22 cellular contexts compared by ENCODE assay signal in genomic region chr7:132639983-132640382, GRCh38.
DNase-seq lines count a peak whose midpoint lies in the region; ATAC-seq and TF ChIP-seq lines count a peak whose summit lies in the region.
"Had no signal": no experiment of that assay in that cellular context is flagged by ENCODE, and none has a peak within 500 bp of the region (broad histone marks: within the 10 kb centered on the region; RNA-seq: fewer than 3 reads in every experiment).

No MANE protein-coding gene starts in this region.

- no peaks in the 10 kb centered on the region for H3K79me2 ChIP-seq in hepatocyte

- no peak overlapping the region for H3K4me3 ChIP-seq in BE2C (ENCODE audit: low read depth, low read length)
- no peak overlapping the region for H3K4me3 ChIP-seq in hepatocyte
- H3K4me3 ChIP-seq in tibial nerve, result no peak overlapping the region
- H3K4me3 ChIP-seq: A549, BLaER1, GM12878 had no signal

- no peaks in the 10 kb centered on the region for H3K27me3 ChIP-seq in BE2C
- no peaks in the 10 kb centered on the region for H3K27me3 ChIP-seq in hepatocyte
- H3K27me3 ChIP-seq in tibial nerve, result no peaks in the 10 kb centered on the region
- H3K27me3 ChIP-seq: BLaER1 had no signal

- TF ChIP-seq CTCF in BE2C (IDR thresholded peaks at IDR 0.05; ENCODE audit: low read depth, low read length) (no peak), hepatocyte (IDR thresholded peaks at IDR 0.05; ENCODE audit: poor library complexity) (no peak), tibial nerve (IDR thresholded peaks at IDR 0.05) (no peak)

- no peak overlapping the region for H2AFZ ChIP-seq in hepatocyte

- no peaks in the 10 kb centered on the region for H4K20me1 ChIP-seq in hepatocyte (ENCODE audit: insufficient read depth, poor library complexity, severe bottlenecking)
- H4K20me1 ChIP-seq: BLaER1 had no signal

- no peak overlapping the region for H3K4me2 ChIP-seq in hepatocyte
- H3K4me2 ChIP-seq: A549, BLaER1 had no signal

- H3K27ac ChIP-seq in hepatocyte, result no peak overlapping the region
- H3K27ac ChIP-seq in tibial nerve, result no peak overlapping the region
- H3K27ac ChIP-seq: 22Rv1, A549, BLaER1 had no signal

- ATAC-seq in HG02852 (IDR thresholded peaks at IDR 0.05; ENCODE audit: unreplicated experiment), result no peak
- ATAC-seq: A549, GM12878 had no signal

- TF ChIP-seq EP300 in tibial nerve (IDR thresholded peaks at IDR 0.05), result no peak

- no peaks in the 10 kb centered on the region for H3K36me3 ChIP-seq in BE2C
- no peaks in the 10 kb centered on the region for H3K36me3 ChIP-seq in hepatocyte (replicated peaks; ENCODE audit: insufficient read depth, low read depth)
- H3K36me3 ChIP-seq in tibial nerve, result no peaks in the 10 kb centered on the region
- H3K36me3 ChIP-seq: BLaER1 had no signal

- WGBS in hepatocyte (ENCODE audit: low lambda C conversion rate, missing lambda C conversion rate), result 84% methylated on average over 5 of the region's 5 CpGs
- WGBS in tibial nerve, 2 donors, result 80 to 85% methylated on average over 5 of the region's 5 CpGs

- no peaks in the 10 kb centered on the region for H3K9me3 ChIP-seq in BE2C
- H3K9me3 ChIP-seq in hepatocyte (ENCODE audit: low read depth), result no peaks in the 10 kb centered on the region
- no peaks in the 10 kb centered on the region for H3K9me3 ChIP-seq in tibial nerve
- H3K9me3 ChIP-seq: A549, BLaER1 had no signal

- no peaks in the 10 kb centered on the region for H3K9me2 ChIP-seq in hepatocyte (replicated peaks; ENCODE audit: insufficient read depth)

- TF ChIP-seq POLR2A in tibial nerve (IDR thresholded peaks at IDR 0.05), result no peak

- H3K4me1 ChIP-seq in BE2C (peaks cover 8% of the 10 kb centered on the region), hepatocyte (ENCODE audit: insufficient read depth) (no peaks in the 10 kb centered on the region), tibial nerve (no peaks in the 10 kb centered on the region)
- H3K4me1 ChIP-seq: A549, BLaER1 had no signal

- peak; percentile 10 for DNase-seq in DMS 273 (lab: John Stamatoyannopoulos, UW; ENCODE audit: unreplicated experiment)
- no peak for DNase-seq in DMS 273 treated with DMSO at 0.1 percent for 48 hours (lab: John Stamatoyannopoulos, UW)
- DNase-seq in BE2C, result peak; percentile 67
- peak; percentile 20 for DNase-seq in hepatocyte (ENCODE audit: low spot score)
- no peak for DNase-seq in tibial nerve (ENCODE audit: low spot score in 2 of 2)
- DNase-seq: AML-193; C1 segment of cervical spinal cord; CD4-positive, alpha-beta memory T cell; CD4-positive, CD25-positive, alpha-beta regulatory T cell; CD8-positive, alpha-beta memory T cell; COR-L47; DMS153; DMS53; DMS79; DND-41; EL; GDM1 had no signal

Comparison
In these comparisons a context has a peak if more than half of its experiments do, and no peak if none do; other contexts are left out.
1. DNase-seq: peak in DMS 273 (single experiment), BE2C (single experiment) and hepatocyte (single experiment); none in DMS 273 treated with DMSO at 0.1 percent for 48 hours (single experiment) and tibial nerve (0 of 2).